Comparison of ENCODE assay signal across 9 cellular contexts in genomic region chr15:41894791-41895463, GRCh38. TPM values are rescaled to one million over a fixed set of nuclear protein-coding genes. Genes with fewer than 3 reads are reported as not detected.
A peak's percentile ranks its signal among the peaks of the same experiment; 100 is the strongest.
DNase-seq lines count a peak whose midpoint lies in the region; ATAC-seq and TF ChIP-seq lines count a peak whose summit lies in the region.
"Had no signal": no experiment of that assay in that cellular context is flagged by ENCODE, and none has a peak within 500 bp of the region (broad histone marks: within the 10 kb centered on the region; RNA-seq: fewer than 3 reads in every experiment).

No MANE protein-coding gene starts in this region.

- H4K20me1 ChIP-seq in osteoblast (ENCODE audit: insufficient read depth, low read length) = no peaks in the 10 kb centered on the region

- H3K27ac ChIP-seq in osteoblast (ENCODE audit: low read depth, low read length) = no peak overlapping the region
- peak overlapping the region; percentile 65 to 73 for H3K27ac ChIP-seq in thoracic aorta
- H3K27ac ChIP-seq: 22Rv1 had no signal

- H3K36me3 ChIP-seq in osteoblast (ENCODE audit: insufficient read depth, low read length) (peaks cover 11% of the 10 kb centered on the region), thoracic aorta (peaks cover 3% of the 10 kb centered on the region)

- peak; percentile 28 for TF ChIP-seq CTCF in epithelial cell of proximal tubule (conservative IDR thresholded peaks at IDR 0.05; ENCODE audit: low read depth, low read length)
- TF ChIP-seq CTCF in osteoblast (IDR thresholded peaks at IDR 0.05; ENCODE audit: extremely low read depth, low read depth, low read length) = no peak
- no peak for TF ChIP-seq CTCF in thoracic aorta (IDR thresholded peaks at IDR 0.05)

- H3K79me2 ChIP-seq in osteoblast (ENCODE audit: insufficient read depth, low read length) = no peaks in the 10 kb centered on the region

- H3K4me1 ChIP-seq in osteoblast (ENCODE audit: insufficient read depth, low read length) = peaks cover 13% of the 10 kb centered on the region
- H3K4me1 ChIP-seq in thoracic aorta (ENCODE audit: control insufficient read depth in 1 of 2, low read depth in 2 of 2) = peaks cover 7 to 20% of the 10 kb centered on the region in 2 donors

- ATAC-seq in HG02938 (IDR thresholded peaks at IDR 0.05; ENCODE audit: unreplicated experiment) (peak; percentile 85), thoracic aorta (ENCODE audit: insufficient number of reproducible peaks, low FRiP score, low read depth) (peak; percentile 58)

- H3K27me3 ChIP-seq in osteoblast (ENCODE audit: insufficient read depth, low read length) (no peaks in the 10 kb centered on the region), thoracic aorta (replicated peaks; ENCODE audit: insufficient read depth) (no peaks in the 10 kb centered on the region)

- H2AFZ ChIP-seq in osteoblast (ENCODE audit: low read length) = peak overlapping the region; percentile 62

- DNase-seq in DMS 273 (lab: John Stamatoyannopoulos, UW; ENCODE audit: unreplicated experiment) (peak; percentile 72), DMS 273 treated with DMSO at 0.1 percent for 48 hours (lab: John Stamatoyannopoulos, UW) (no peak), NCI-H69 (lab: John Stamatoyannopoulos, UW) (peak; percentile 58), epithelial cell of proximal tubule (ENCODE audit: low read depth) (peak; percentile 30), osteoblast (ENCODE audit: insufficient read length, low spot score, missing footprints) (peak; percentile 100), thoracic aorta (ENCODE audit: low spot score) (peak; percentile 55)
- peak; percentile 86 for DNase-seq in activated CD8-positive, alpha-beta memory T cell treated with anti-CD3 and anti-CD28 coated beads, Interleukin-2, amount 50 U/mL, for 4 hours

- H3K4me2 ChIP-seq in osteoblast (ENCODE audit: insufficient read depth, low read length) = peak overlapping the region; percentile 70

- H3K9me3 ChIP-seq in osteoblast (ENCODE audit: low read depth, low read length) = no peaks in the 10 kb centered on the region
- H3K9me3 ChIP-seq in thoracic aorta = no peaks in the 10 kb centered on the region

- H3K4me3 ChIP-seq in epithelial cell of proximal tubule (ENCODE audit: low read depth, low read length) (peak overlapping the region; percentile 7), osteoblast (ENCODE audit: insufficient read depth, low read length) (peak overlapping the region; percentile 45), thoracic aorta (peak overlapping the region; percentile 58)

RNA-seq across cellular contexts. Expression of gene SPTBN5, which starts 1.1 kb away (rescaled TPM):
- 0.51 and 0.63 TPM in 2 replicates for total RNA-seq in epithelial cell of proximal tubule
- total RNA-seq in osteoblast = under 0.01 and 0.36 TPM in 2 replicates
- total RNA-seq in thoracic aorta = 1 to 10 TPM; 1.3 to 3.9 TPM

RNA-seq across cellular contexts. Expression of gene PLA2G4B, which starts 56.3 kb away (rescaled TPM):
- total RNA-seq in epithelial cell of proximal tubule (0.65 and 1.2 TPM in 2 replicates), osteoblast (0.72 and 1.2 TPM in 2 replicates), thoracic aorta (1 to 10 TPM; 1.9 to 4.0 TPM)

Comparison
In these comparisons a context has a peak if more than half of its experiments do, and no peak if none do; other contexts are left out.
1. H3K4me3 ChIP-seq: peak in every context shown above with its lines; median percentile 58 in thoracic aorta; 45 in osteoblast; 7 in epithelial cell of proximal tubule.